In genomic region chr7:146067880-146068279, GRCh38 we compare ENCODE assay signal across 20 cellular contexts. TPM values are rescaled to one million over a fixed set of nuclear protein-coding genes. Genes with fewer than 3 reads are reported as not detected.
DNase-seq lines count a peak whose midpoint lies in the region; ATAC-seq and TF ChIP-seq lines count a peak whose summit lies in the region.
"Had no signal": no experiment of that assay in that cellular context is flagged by ENCODE, and none has a peak within 500 bp of the region (broad histone marks: within the 10 kb centered on the region; RNA-seq: fewer than 3 reads in every experiment).

No MANE protein-coding gene starts in this region.

- H3K27me3 ChIP-seq in heart left ventricle, result no peaks in the 10 kb centered on the region
- no peaks in the 10 kb centered on the region for H3K27me3 ChIP-seq in upper lobe of right lung
- H3K27me3 ChIP-seq: BE2C had no signal

- ATAC-seq in heart left ventricle (peak in 3 of 4 donors; percentile 52 to 62 (median 53)), left cardiac atrium (no peak), upper lobe of right lung (peak; percentile 28), HG03025 (IDR thresholded peaks at IDR 0.05; ENCODE audit: low FRiP score, unreplicated experiment) (no peak)
- ATAC-seq: A549 had no signal

- H3K9me3 ChIP-seq in heart left ventricle (no peaks in the 10 kb centered on the region), upper lobe of right lung (no peaks in the 10 kb centered on the region)
- H3K9me3 ChIP-seq: A549, BE2C, SK-N-SH had no signal

- no peaks in the 10 kb centered on the region for H3K36me3 ChIP-seq in heart left ventricle
- no peaks in the 10 kb centered on the region for H3K36me3 ChIP-seq in upper lobe of right lung
- H3K36me3 ChIP-seq: BE2C had no signal

- intact Hi-C loops in heart left ventricle (cut with DNase I) (no loop called here), left cardiac atrium (cut with DNase I) (no loop called here), upper lobe of right lung (cut with DNase I) (no loop called here)

- DNase-seq in heart left ventricle, result no peak
- no peak for DNase-seq in left cardiac atrium
- peak; percentile 40 for DNase-seq in NCI-H2227 (lab: John Stamatoyannopoulos, UW; ENCODE audit: unreplicated experiment)
- DNase-seq in choroid plexus epithelial cell (ENCODE audit: low read depth), result peak; percentile 21
- no peak for DNase-seq in upper lobe of right lung
- DNase-seq in mesenteric fat pad (ENCODE audit: low spot score), result no peak
- no peak for DNase-seq in stimulated activated CD4-positive, alpha-beta T cell treated with anti-CD3 and anti-CD28 coated beads, Interleukin-2, amount 100 ng/mL, for 48 hours
- DNase-seq: BE2C; CD4-positive, alpha-beta memory T cell; DND-41; H7; Kasumi-1; NCI-H2081 treated with DMSO at 0.1 percent for 48 hours; NCI-H345; NCI-H524 treated with DMSO at 0.1 percent for 48 hours; OCI-M1; SHP77; SK-N-SH had no signal

- TF ChIP-seq POLR2A in heart left ventricle (IDR thresholded peaks at IDR 0.05), result no peak

- H3K4me1 ChIP-seq in heart left ventricle, result no peaks in the 10 kb centered on the region
- no peaks in the 10 kb centered on the region for H3K4me1 ChIP-seq in upper lobe of right lung
- H3K4me1 ChIP-seq: A549, BE2C had no signal

- no peak overlapping the region for H3K27ac ChIP-seq in heart left ventricle
- H3K27ac ChIP-seq in upper lobe of right lung, result no peak overlapping the region
- H3K27ac ChIP-seq: A549 had no signal

- H3K4me3 ChIP-seq in heart left ventricle, result no peak overlapping the region
- H3K4me3 ChIP-seq in choroid plexus epithelial cell (ENCODE audit: low read depth, low read length), result no peak overlapping the region
- no peak overlapping the region for H3K4me3 ChIP-seq in upper lobe of right lung
- H3K4me3 ChIP-seq: A549 had no signal

- TF ChIP-seq CTCF in heart left ventricle (IDR thresholded peaks at IDR 0.05) (peak in 2 of 12 donors; percentile 8 to 23), choroid plexus epithelial cell (conservative IDR thresholded peaks at IDR 0.05; ENCODE audit: low read depth, low read length) (peak; percentile 13), upper lobe of right lung (IDR thresholded peaks at IDR 0.05) (no peak)

- 21 to 24% (median 23%) methylated on average over 3 of the region's 3 CpGs for WGBS in heart left ventricle, 4 donors

RNA-seq across cellular contexts. Expression of gene CNTNAP2, which starts 48.7 kb away (rescaled TPM):
- total RNA-seq in heart left ventricle, result 1 to 10 TPM in 1 of 9 donors, under 1 TPM in 6, not detected in 2; 0.07 to 2.6 (median 0.32) TPM
- under 1 TPM in 1 of 2 donors, not detected in 1; 0.01 TPM for polyA plus RNA-seq in heart left ventricle
- total RNA-seq in left cardiac atrium, result 1 to 10 TPM in 1 of 2 donors, under 1 TPM in 1; 0.29 to 1.1 TPM
- total RNA-seq in upper lobe of right lung, result 0.41 TPM
- total RNA-seq in mesenteric fat pad, result 1.3 TPM

Comparison
In these comparisons a context has a peak if more than half of its experiments do, and no peak if none do; other contexts are left out.
1. ATAC-seq: peak in heart left ventricle (3 of 4) and upper lobe of right lung (single experiment); none in left cardiac atrium (0 of 2) and HG03025 (single experiment).
2. DNase-seq: peak in NCI-H2227 (single experiment) and choroid plexus epithelial cell (single experiment); none in heart left ventricle (0 of 5), left cardiac atrium (single experiment), upper lobe of right lung (single experiment), mesenteric fat pad (single experiment) and stimulated activated CD4-positive, alpha-beta T cell treated with anti-CD3 and anti-CD28 coated beads, Interleukin-2, amount 100 ng/mL, for 48 hours (0 of 2).